1 cellular context compared by ENCODE assay signal in genomic region chr11:95147364-95147905, GRCh38.
TF ChIP-seq lines count a peak whose summit lies in the region.

No MANE protein-coding gene starts in this region.

TF ChIP-seq in K562, 482 proteins besides CTCF, POLR2A, EP300 and RAD21 (continued from another document and continues in another):
- TF ChIP-seq, protein P1, sequence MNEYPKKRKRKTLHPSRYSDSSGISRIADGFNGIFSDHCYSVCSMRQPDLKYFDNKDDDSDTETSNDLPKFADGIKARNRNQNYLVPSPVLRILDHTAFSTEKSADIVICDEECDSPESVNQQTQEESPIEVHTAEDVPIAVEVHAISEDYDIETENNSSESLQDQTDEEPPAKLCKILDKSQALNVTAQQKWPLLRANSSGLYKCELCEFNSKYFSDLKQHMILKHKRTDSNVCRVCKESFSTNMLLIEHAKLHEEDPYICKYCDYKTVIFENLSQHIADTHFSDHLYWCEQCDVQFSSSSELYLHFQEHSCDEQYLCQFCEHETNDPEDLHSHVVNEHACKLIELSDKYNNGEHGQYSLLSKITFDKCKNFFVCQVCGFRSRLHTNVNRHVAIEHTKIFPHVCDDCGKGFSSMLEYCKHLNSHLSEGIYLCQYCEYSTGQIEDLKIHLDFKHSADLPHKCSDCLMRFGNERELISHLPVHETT (CRISPR knock-in tag; conservative IDR thresholded peaks at IDR 0.05 in 1 of 2, IDR thresholded peaks at IDR 0.05 in 1 of 2), result no peak; a peak in 1 of 4 replicates
- TF ChIP-seq MIER1 (IDR thresholded peaks at IDR 0.05; ENCODE audit: low read depth) (0 out of 2 replicates have a peak, but pooled peaks have one; percentile 46), SP1 (CRISPR knock-in tag; IDR thresholded peaks at IDR 0.05) (no peak), ZNF644 (tag; IDR thresholded peaks at IDR 0.05; ENCODE audit: low read depth) (peak; percentile 53), CBX3 (IDR thresholded peaks at IDR 0.05; ENCODE audit: borderline replicate concordance in 1 of 2, low read length in 2 of 2) (peak in 1 of 2 experiments; percentile 81; a peak in 2 of 3 replicates), CLOCK (CRISPR knock-in tag; IDR thresholded peaks at IDR 0.05; ENCODE audit: borderline replicate concordance) (no peak), THAP7 (CRISPR knock-in tag; IDR thresholded peaks at IDR 0.05) (no peak), HIVEP1 (CRISPR knock-in tag; IDR thresholded peaks at IDR 0.05) (no peak), HDAC1 (IDR thresholded peaks at IDR 0.05) (peak in 1 of 2 experiments; percentile 84; a peak in 2 of 4 replicates), DPF2 (IDR thresholded peaks at IDR 0.05) (peak; percentile 99), ARID1B (IDR thresholded peaks at IDR 0.05) (peak; percentile 98), KHSRP (IDR thresholded peaks at IDR 0.05) (no peak), RBM15 (IDR thresholded peaks at IDR 0.05; ENCODE audit: insufficient read depth, low read length) (no peak), ZNF263 (CRISPR knock-in tag; IDR thresholded peaks at IDR 0.05; ENCODE audit: borderline replicate concordance) (no peak), U2AF1 (optimal IDR thresholded peaks at IDR 0.05; ENCODE audit: low read depth, low read length) (no peak), IRF1 (CRISPR knock-in tag; IDR thresholded peaks at IDR 0.05; ENCODE audit: borderline replicate concordance) (no peak), SREBF1 (IDR thresholded peaks at IDR 0.05; ENCODE audit: borderline replicate concordance, low read depth, low read length) (no peak), SMARCE1 (IDR thresholded peaks at IDR 0.05) (peak; percentile 98), SNRNP70 (optimal IDR thresholded peaks at IDR 0.05; ENCODE audit: low read depth, low read length) (no peak), SMARCB1 (IDR thresholded peaks at IDR 0.05; ENCODE audit: insufficient read length, low read depth) (no peak), RB1 (IDR thresholded peaks at IDR 0.05; ENCODE audit: low read depth) (no peak), MCM2 (IDR thresholded peaks at IDR 0.05; ENCODE audit: low read depth) (no peak), PURB (CRISPR knock-in tag; IDR thresholded peaks at IDR 0.05; ENCODE audit: low read depth) (no peak), CCNT2 (IDR thresholded peaks at IDR 0.05; ENCODE audit: borderline replicate concordance, extremely low read depth, insufficient read length, low read depth, low read length) (peak; percentile 97), JUND (IDR thresholded peaks at IDR 0.05; ENCODE audit: borderline replicate concordance, low read depth, low read length) (peak; percentile 100), JUND (tag; IDR thresholded peaks at IDR 0.05; ENCODE audit: borderline replicate concordance, low read depth, low read length) (peak; percentile 100), CBFA2T2 (conservative IDR thresholded peaks at IDR 0.05) (peak; percentile 93), DNMT1 (IDR thresholded peaks at IDR 0.05) (no peak), RHOXF2B (CRISPR knock-in tag; conservative IDR thresholded peaks at IDR 0.05) (no peak), PRDM10 (IDR thresholded peaks at IDR 0.05; ENCODE audit: partially characterized antibody) (peak; percentile 30), HNRNPLL (IDR thresholded peaks at IDR 0.05; ENCODE audit: low read depth, low read length, poor library complexity, severe bottlenecking) (peak; percentile 60), BDP1 (IDR thresholded peaks at IDR 0.05; ENCODE audit: insufficient read depth, insufficient read length) (no peak), E4F1 (CRISPR knock-in tag; IDR thresholded peaks at IDR 0.05; ENCODE audit: borderline replicate concordance) (no peak), CXXC5 (CRISPR knock-in tag; IDR thresholded peaks at IDR 0.05) (peak; percentile 36; the same call in 1 of the 2 replicates), TOE1 (IDR thresholded peaks at IDR 0.05; ENCODE audit: borderline replicate concordance) (peak; percentile 45; the same call in 1 of the 2 replicates), TOE1 (CRISPR knock-in tag; IDR thresholded peaks at IDR 0.05; ENCODE audit: borderline replicate concordance, low read depth) (no peak), HDAC2 (IDR thresholded peaks at IDR 0.05) (peak; percentile 89), MAFF (IDR thresholded peaks at IDR 0.05; ENCODE audit: low read length) (peak; percentile 96), E2F6 (IDR thresholded peaks at IDR 0.05; ENCODE audit: borderline replicate concordance in 1 of 2, extremely low read depth in 1 of 2, insufficient read depth in 1 of 2, insufficient read length in 1 of 2, low read depth in 1 of 2, low read length in 1 of 2, poor library complexity in 1 of 2, severe bottlenecking in 1 of 2) (peak in 1 of 2 experiments; percentile 20)
- TF ChIP-seq, protein P2, sequence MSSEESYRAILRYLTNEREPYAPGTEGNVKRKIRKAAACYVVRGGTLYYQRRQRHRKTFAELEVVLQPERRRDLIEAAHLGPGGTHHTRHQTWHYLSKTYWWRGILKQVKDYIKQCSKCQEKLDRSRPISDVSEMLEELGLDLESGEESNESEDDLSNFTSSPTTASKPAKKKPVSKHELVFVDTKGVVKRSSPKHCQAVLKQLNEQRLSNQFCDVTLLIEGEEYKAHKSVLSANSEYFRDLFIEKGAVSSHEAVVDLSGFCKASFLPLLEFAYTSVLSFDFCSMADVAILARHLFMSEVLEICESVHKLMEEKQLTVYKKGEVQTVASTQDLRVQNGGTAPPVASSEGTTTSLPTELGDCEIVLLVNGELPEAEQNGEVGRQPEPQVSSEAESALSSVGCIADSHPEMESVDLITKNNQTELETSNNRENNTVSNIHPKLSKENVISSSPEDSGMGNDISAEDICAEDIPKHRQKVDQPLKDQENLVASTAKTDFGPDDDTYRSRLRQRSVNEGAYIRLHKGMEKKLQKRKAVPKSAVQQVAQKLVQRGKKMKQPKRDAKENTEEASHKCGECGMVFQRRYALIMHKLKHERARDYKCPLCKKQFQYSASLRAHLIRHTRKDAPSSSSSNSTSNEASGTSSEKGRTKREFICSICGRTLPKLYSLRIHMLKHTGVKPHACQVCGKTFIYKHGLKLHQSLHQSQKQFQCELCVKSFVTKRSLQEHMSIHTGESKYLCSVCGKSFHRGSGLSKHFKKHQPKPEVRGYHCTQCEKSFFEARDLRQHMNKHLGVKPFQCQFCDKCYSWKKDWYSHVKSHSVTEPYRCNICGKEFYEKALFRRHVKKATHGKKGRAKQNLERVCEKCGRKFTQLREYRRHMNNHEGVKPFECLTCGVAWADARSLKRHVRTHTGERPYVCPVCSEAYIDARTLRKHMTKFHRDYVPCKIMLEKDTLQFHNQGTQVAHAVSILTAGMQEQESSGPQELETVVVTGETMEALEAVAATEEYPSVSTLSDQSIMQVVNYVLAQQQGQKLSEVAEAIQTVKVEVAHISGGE (CRISPR knock-in tag; IDR thresholded peaks at IDR 0.05), result peak in 1 of 3 experiments; percentile 65; a peak in 2 of 6 replicates
- TF ChIP-seq, protein P3, sequence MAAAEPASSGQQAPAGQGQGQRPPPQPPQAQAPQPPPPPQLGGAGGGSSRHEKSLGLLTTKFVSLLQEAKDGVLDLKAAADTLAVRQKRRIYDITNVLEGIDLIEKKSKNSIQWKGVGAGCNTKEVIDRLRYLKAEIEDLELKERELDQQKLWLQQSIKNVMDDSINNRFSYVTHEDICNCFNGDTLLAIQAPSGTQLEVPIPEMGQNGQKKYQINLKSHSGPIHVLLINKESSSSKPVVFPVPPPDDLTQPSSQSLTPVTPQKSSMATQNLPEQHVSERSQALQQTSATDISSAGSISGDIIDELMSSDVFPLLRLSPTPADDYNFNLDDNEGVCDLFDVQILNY (CRISPR knock-in tag; IDR thresholded peaks at IDR 0.05), result no peak
- TF ChIP-seq, protein P4, sequence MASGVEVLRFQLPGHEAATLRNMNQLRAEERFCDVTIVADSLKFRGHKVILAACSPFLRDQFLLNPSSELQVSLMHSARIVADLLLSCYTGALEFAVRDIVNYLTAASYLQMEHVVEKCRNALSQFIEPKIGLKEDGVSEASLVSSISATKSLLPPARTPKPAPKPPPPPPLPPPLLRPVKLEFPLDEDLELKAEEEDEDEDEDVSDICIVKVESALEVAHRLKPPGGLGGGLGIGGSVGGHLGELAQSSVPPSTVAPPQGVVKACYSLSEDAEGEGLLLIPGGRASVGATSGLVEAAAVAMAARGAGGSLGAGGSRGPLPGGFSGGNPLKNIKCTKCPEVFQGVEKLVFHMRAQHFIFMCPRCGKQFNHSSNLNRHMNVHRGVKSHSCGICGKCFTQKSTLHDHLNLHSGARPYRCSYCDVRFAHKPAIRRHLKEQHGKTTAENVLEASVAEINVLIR (CRISPR knock-in tag; IDR thresholded peaks at IDR 0.05), result no peak
- TF ChIP-seq, protein P5, sequence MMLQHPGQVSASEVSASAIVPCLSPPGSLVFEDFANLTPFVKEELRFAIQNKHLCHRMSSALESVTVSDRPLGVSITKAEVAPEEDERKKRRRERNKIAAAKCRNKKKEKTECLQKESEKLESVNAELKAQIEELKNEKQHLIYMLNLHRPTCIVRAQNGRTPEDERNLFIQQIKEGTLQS (IDR thresholded peaks at IDR 0.05), result peak; percentile 99
- TF ChIP-seq, protein P5 (CRISPR knock-in tag; conservative IDR thresholded peaks at IDR 0.05), result peak; percentile 93
